In genomic region chrX:36753602-36754001, GRCh38 we compare ENCODE assay signal across 6 cellular contexts.
"Had no signal": no experiment of that assay in that cellular context is flagged by ENCODE, and none has a peak within 500 bp of the region (broad histone marks: within the 10 kb centered on the region; RNA-seq: fewer than 3 reads in every experiment).

No MANE protein-coding gene starts in this region.

- H3K4me3 ChIP-seq: K562 had no signal

- H3K4me3 Mint-ChIP-seq: IgD-negative memory B cell had no signal

- H3K36me3 Mint-ChIP-seq: IgD-negative memory B cell had no signal

- H3K4me1 Mint-ChIP-seq: IgD-negative memory B cell had no signal

- FAIRE-seq: HepG2, K562 had no signal

- H3K27ac Mint-ChIP-seq: IgD-negative memory B cell had no signal

- H3K27me3 Mint-ChIP-seq: IgD-negative memory B cell had no signal

- H3K27ac ChIP-seq: HL-60 had no signal

- DNase-seq: IMR-90, KBM-7 had no signal
